Comparison of ENCODE assay signal across 13 cellular contexts in the genomic region with DNA sequence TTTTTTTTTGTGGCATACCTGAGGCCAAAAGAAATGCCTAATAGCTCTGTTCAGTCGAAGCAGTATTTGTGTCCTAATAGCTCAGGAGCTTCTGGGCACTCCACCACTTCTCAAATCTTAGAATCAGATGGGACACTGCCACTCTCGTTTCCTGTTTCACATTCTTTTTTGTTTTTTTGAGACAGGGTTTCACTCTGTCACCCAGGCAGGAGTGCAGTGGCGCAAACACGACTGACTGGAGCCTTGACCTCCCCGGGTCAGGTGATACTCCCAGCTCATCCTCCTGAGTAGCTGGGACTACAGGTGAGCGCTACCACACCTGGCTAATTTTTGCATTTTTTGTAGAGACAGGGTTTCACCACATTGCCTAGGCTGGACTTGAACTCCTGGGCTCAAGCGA. TPM values are rescaled to one million over a fixed set of nuclear protein-coding genes. Genes with fewer than 3 reads are reported as not detected.
DNase-seq lines count a peak whose midpoint lies in the region; ATAC-seq, FAIRE-seq and TF ChIP-seq lines count a peak whose summit lies in the region.
"Had no signal": no experiment of that assay in that cellular context is flagged by ENCODE, and none has a peak within 500 bp of the region (broad histone marks: within the 10 kb centered on the region; RNA-seq: fewer than 3 reads in every experiment).

No MANE protein-coding gene starts in this region.

- H3K4me3 ChIP-seq in GM23338 (no peak overlapping the region), trophoblast cell (ENCODE audit: low read depth, low read length) (no peak overlapping the region)

- H3K9me2 ChIP-seq in GM23338 (ENCODE audit: insufficient read depth) = no peaks in the 10 kb centered on the region
- H3K9me2 ChIP-seq: SK-N-SH had no signal

- H3K4ac ChIP-seq in trophoblast cell (ENCODE audit: low read depth, low read length) = peak overlapping the region; percentile 57

- no peak overlapping the region for H2AK5ac ChIP-seq in trophoblast cell (ENCODE audit: low read length)

- peaks cover 14% of the 10 kb centered on the region for H3K4me1 Mint-ChIP-seq in GM23338
- H3K4me1 Mint-ChIP-seq in activated CD8-positive, alpha-beta memory T cell treated with anti-CD3 and anti-CD28 coated beads, Interleukin-2, amount 10 ng/mL, durations not matched to agents 7 days and 5 days = peaks cover 36% of the 10 kb centered on the region

- H3K4me2 ChIP-seq in GM23338 = no peak overlapping the region
- no peak overlapping the region for H3K4me2 ChIP-seq in trophoblast cell (ENCODE audit: low read length)
- H3K4me2 ChIP-seq: SK-N-SH had no signal

- CTCF ChIA-PET in activated CD8-positive, alpha-beta memory T cell treated with anti-CD3 and anti-CD28 coated beads, Interleukin-2, amount 10 ng/mL, durations not matched to agents 7 days and 5 days (lab: Charles Lee) = interaction anchor here (0.5 kb wide), 1 partner anchor 23 kb away, joined by 4 read pairs; no protein-coding TSS in a partner anchor

- H3K27me3 Mint-ChIP-seq in GM23338 (ENCODE audit: insufficient read depth, low read depth, poor library complexity) = no peaks in the 10 kb centered on the region
- no peaks in the 10 kb centered on the region for H3K27me3 Mint-ChIP-seq in activated CD8-positive, alpha-beta memory T cell treated with anti-CD3 and anti-CD28 coated beads, Interleukin-2, amount 10 ng/mL, durations not matched to agents 7 days and 5 days

- no peaks in the 10 kb centered on the region for H3K4me1 ChIP-seq in GM23338 (ENCODE audit: insufficient read depth)
- H3K4me1 ChIP-seq in trophoblast cell (ENCODE audit: control insufficient read depth in 1 of 2, insufficient read depth in 2 of 2, low read length in 2 of 2) = peaks cover 5 to 6% of the 10 kb centered on the region in 2 experiments

- H2AFZ ChIP-seq in GM23338 = no peak overlapping the region
- no peak overlapping the region for H2AFZ ChIP-seq in trophoblast cell (ENCODE audit: insufficient read depth, low read length, poor library complexity)

- H3K27me3 ChIP-seq in GM23338 (ENCODE audit: insufficient read depth) = no peaks in the 10 kb centered on the region
- H3K27me3 ChIP-seq in trophoblast cell (ENCODE audit: insufficient read depth, low read length) = no peaks in the 10 kb centered on the region

- no peak for TF ChIP-seq CTCF in GM23338 (conservative IDR thresholded peaks at IDR 0.05; ENCODE audit: low read depth in 2 of 2)

- no peak for FAIRE-seq in RCC 7860 (lab: Jason Lieb, UNC)
- FAIRE-seq: small intestine had no signal

- ATAC-seq in GM18870 (IDR thresholded peaks at IDR 0.05; ENCODE audit: unreplicated experiment) = peak; percentile 41
- ATAC-seq in GM23338 = peak; percentile 20; the same call in 1 of the 3 replicates
- ATAC-seq in activated CD8-positive, alpha-beta memory T cell treated with anti-CD3 and anti-CD28 coated beads, Interleukin-2, amount 10 ng/mL, durations not matched to agents 7 days and 5 days = no peak

- H3K23ac ChIP-seq in trophoblast cell (ENCODE audit: low read length) = peak overlapping the region; percentile 25

- H2BK5ac ChIP-seq in trophoblast cell (ENCODE audit: low read depth, low read length, poor library complexity) = peak overlapping the region; percentile 31

- no peak overlapping the region for H4K91ac ChIP-seq in trophoblast cell (ENCODE audit: low read depth, low read length)

- no peaks in the 10 kb centered on the region for H3K9me3 ChIP-seq in trophoblast cell (ENCODE audit: insufficient read depth, low read depth, low read length)
- H3K9me3 ChIP-seq: SK-N-SH had no signal

- H3K27ac ChIP-seq in GM23338 (ENCODE audit: low read depth) (peak overlapping the region; percentile 21; the same call in 1 of the 2 replicates), trophoblast cell (ENCODE audit: low read depth, low read length) (no peak overlapping the region)

- no peak for DNase-seq in GM23338 (ENCODE audit: low spot score)
- DNase-seq in MV-4-11 (lab: John Stamatoyannopoulos, UW) = peak; percentile 78
- peak in 1 of 2 donors; percentile 11 for DNase-seq in trophoblast cell
- no peak for DNase-seq in T-helper 9 cell
- DNase-seq in activated CD8-positive, alpha-beta memory T cell treated with anti-CD3 and anti-CD28 coated beads, Interleukin-2, amount 10 ng/mL, durations not matched to agents 7 days and 5 days = no peak
- DNase-seq in RCC 7860 (ENCODE audit: low spot score) = no peak
- DNase-seq in activated T-cell treated with anti-CD3 and anti-CD28 coated beads for 4 hours = no peak
- DNase-seq: activated CD4-positive, alpha-beta T cell treated with anti-CD3 and anti-CD28 coated beads, Interleukin-2, amount 50 U/mL, for 48 hours; effector CD8-positive, alpha-beta T cell; NCI-H446; SK-N-SH; small intestine had no signal

- no peak overlapping the region for H3K4me3 Mint-ChIP-seq in GM23338
- H3K4me3 Mint-ChIP-seq in activated CD8-positive, alpha-beta memory T cell treated with anti-CD3 and anti-CD28 coated beads, Interleukin-2, amount 10 ng/mL, durations not matched to agents 7 days and 5 days = no peak overlapping the region

- H3K36me3 ChIP-seq in GM23338 (ENCODE audit: insufficient read depth) = no peaks in the 10 kb centered on the region
- H3K36me3 ChIP-seq in trophoblast cell (ENCODE audit: control insufficient read depth in 1 of 2, insufficient read depth in 2 of 2, low read length in 2 of 2) = no peaks in the 10 kb centered on the region

- H4K12ac ChIP-seq in trophoblast cell (ENCODE audit: low read depth, low read length) = no peak overlapping the region

- H2BK12ac ChIP-seq in trophoblast cell (ENCODE audit: low read length) = peak overlapping the region; percentile 11

- no peak overlapping the region for H4K8ac ChIP-seq in trophoblast cell (ENCODE audit: low read depth, low read length)

- no peaks in the 10 kb centered on the region for H3K9me3 Mint-ChIP-seq in GM23338
- no peaks in the 10 kb centered on the region for H3K9me3 Mint-ChIP-seq in activated CD8-positive, alpha-beta memory T cell treated with anti-CD3 and anti-CD28 coated beads, Interleukin-2, amount 10 ng/mL, durations not matched to agents 7 days and 5 days (ENCODE audit: low read depth)

- peaks cover 10% of the 10 kb centered on the region for H4K20me1 ChIP-seq in GM23338 (replicated peaks; ENCODE audit: insufficient read depth)

- no peak overlapping the region for H3K27ac Mint-ChIP-seq in GM23338
- H3K27ac Mint-ChIP-seq in activated CD8-positive, alpha-beta memory T cell treated with anti-CD3 and anti-CD28 coated beads, Interleukin-2, amount 10 ng/mL, durations not matched to agents 7 days and 5 days = no peak overlapping the region

- H3K18ac ChIP-seq in trophoblast cell (ENCODE audit: low read length) = no peak overlapping the region

- no peak overlapping the region for H2BK120ac ChIP-seq in trophoblast cell (ENCODE audit: insufficient read depth, low read length, poor library complexity)

- peaks cover 2% of the 10 kb centered on the region for H3K79me1 ChIP-seq in trophoblast cell (ENCODE audit: low read length)

- no peaks in the 10 kb centered on the region for H3K36me3 Mint-ChIP-seq in GM23338 (ENCODE audit: low read depth)
- no peaks in the 10 kb centered on the region for H3K36me3 Mint-ChIP-seq in activated CD8-positive, alpha-beta memory T cell treated with anti-CD3 and anti-CD28 coated beads, Interleukin-2, amount 10 ng/mL, durations not matched to agents 7 days and 5 days

- no peaks in the 10 kb centered on the region; the same call in 1 of the 2 replicates for H3F3A ChIP-seq in GM23338 (replicated peaks; ENCODE audit: low read depth)

- no peak overlapping the region for H3K14ac ChIP-seq in trophoblast cell (ENCODE audit: low read length)

- WGBS in trophoblast cell (ENCODE audit: extremely low coverage, insufficient coverage, insufficient read length) = no CpG with 5 or more reads among the region's 7 CpGs

- H3K9ac ChIP-seq in trophoblast cell (ENCODE audit: low read length) = no peak overlapping the region
- H3K9ac ChIP-seq: SK-N-SH had no signal

- H3K79me2 ChIP-seq in GM23338 (replicated peaks; ENCODE audit: insufficient read depth) (peaks cover 64% of the 10 kb centered on the region), trophoblast cell (ENCODE audit: control insufficient read depth, insufficient read depth, low read length, poor library complexity) (no peaks in the 10 kb centered on the region)

TF ChIP-seq in GM23338, 12 proteins besides CTCF, POLR2A, EP300 and RAD21 (continues in another document):
- no peak for TF ChIP-seq POLR2AphosphoS5 (IDR thresholded peaks at IDR 0.05; ENCODE audit: low read depth)
- TF ChIP-seq JUNB (IDR thresholded peaks at IDR 0.05; ENCODE audit: unreplicated experiment) = no peak
- TF ChIP-seq, protein P1, sequence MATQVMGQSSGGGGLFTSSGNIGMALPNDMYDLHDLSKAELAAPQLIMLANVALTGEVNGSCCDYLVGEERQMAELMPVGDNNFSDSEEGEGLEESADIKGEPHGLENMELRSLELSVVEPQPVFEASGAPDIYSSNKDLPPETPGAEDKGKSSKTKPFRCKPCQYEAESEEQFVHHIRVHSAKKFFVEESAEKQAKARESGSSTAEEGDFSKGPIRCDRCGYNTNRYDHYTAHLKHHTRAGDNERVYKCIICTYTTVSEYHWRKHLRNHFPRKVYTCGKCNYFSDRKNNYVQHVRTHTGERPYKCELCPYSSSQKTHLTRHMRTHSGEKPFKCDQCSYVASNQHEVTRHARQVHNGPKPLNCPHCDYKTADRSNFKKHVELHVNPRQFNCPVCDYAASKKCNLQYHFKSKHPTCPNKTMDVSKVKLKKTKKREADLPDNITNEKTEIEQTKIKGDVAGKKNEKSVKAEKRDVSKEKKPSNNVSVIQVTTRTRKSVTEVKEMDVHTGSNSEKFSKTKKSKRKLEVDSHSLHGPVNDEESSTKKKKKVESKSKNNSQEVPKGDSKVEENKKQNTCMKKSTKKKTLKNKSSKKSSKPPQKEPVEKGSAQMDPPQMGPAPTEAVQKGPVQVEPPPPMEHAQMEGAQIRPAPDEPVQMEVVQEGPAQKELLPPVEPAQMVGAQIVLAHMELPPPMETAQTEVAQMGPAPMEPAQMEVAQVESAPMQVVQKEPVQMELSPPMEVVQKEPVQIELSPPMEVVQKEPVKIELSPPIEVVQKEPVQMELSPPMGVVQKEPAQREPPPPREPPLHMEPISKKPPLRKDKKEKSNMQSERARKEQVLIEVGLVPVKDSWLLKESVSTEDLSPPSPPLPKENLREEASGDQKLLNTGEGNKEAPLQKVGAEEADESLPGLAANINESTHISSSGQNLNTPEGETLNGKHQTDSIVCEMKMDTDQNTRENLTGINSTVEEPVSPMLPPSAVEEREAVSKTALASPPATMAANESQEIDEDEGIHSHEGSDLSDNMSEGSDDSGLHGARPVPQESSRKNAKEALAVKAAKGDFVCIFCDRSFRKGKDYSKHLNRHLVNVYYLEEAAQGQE (IDR thresholded peaks at IDR 0.05; ENCODE audit: unreplicated experiment) = no peak
- TF ChIP-seq STAT1 (IDR thresholded peaks at IDR 0.05; ENCODE audit: unreplicated experiment) = no peak

RNA-seq across cellular contexts. Expression of a gene that starts 52.7 kb away (rescaled TPM):
- total RNA-seq in GM23338 (2014; rRNA removed; shearing (Covaris generic)) = 25.2 and 27.8 TPM in 2 replicates
- 10.9 and 12.7 TPM in 2 replicates for polyA plus RNA-seq in GM23338 (2016; fragmentation: Nextera tagmentation; extraction: Ambion mirVana)
- polyA plus RNA-seq in trophoblast cell (2013) = 56.6 and 57.3 TPM in 2 replicates
- total RNA-seq in activated CD8-positive, alpha-beta memory T cell treated with anti-CD3 and anti-CD28 coated beads, Interleukin-2, amount 10 ng/mL, durations not matched to agents 7 days and 5 days = 10 to 100 TPM; 21.3 to 24.2 TPM
